2 cellular contexts compared by ENCODE assay signal in the genomic region with DNA sequence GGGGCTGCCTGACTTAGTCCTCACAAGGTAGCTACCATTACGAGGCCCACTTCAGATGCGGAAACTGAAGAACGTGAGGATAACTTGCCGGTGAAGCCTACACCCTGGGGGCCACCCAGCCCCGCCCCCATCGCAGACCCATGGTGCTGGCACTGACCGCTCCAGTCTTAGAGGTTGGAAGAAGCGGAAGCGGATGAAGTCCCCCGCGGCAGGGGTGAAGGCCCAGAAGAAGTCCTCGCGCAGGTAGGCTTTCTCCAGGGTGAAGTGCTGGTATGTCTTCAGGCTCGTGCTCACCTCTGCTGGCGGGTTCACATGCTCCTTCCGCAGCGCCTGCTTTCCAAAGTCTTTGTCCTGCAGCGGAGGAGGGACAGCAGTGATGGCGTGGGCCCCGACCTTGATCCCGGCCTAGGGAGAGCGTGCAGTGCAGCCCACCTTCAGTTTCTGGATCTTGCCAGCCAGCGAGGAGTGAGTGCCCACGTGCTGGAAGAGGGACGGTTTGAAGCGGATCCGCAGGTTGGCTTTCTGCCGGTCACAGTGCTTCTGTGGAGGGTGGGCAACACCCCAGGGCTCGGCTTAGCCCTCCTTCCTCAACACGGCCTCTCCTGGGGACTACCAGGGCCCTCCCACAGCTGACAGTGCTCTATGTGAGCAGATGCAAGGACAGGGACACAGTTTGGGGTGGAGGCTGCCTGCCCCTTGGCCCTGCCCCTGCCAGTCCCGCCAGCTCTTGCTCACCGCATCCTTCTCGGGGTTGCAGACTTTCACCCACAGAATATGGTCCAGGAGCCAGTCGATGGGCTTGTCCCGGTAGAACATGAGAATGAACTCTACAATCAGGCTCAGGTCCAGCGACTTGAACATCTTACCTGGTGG.
TF ChIP-seq lines count a peak whose summit lies in the region.

No MANE protein-coding gene starts in this region.

TF ChIP-seq in HCT116, 20 proteins besides CTCF, POLR2A, EP300 and RAD21:
- TF ChIP-seq FOSL1 (IDR thresholded peaks at IDR 0.05; ENCODE audit: low read depth) (no peak), SP1 (IDR thresholded peaks at IDR 0.05; ENCODE audit: low read depth) (no peak), ZNF274 (IDR thresholded peaks at IDR 0.05; ENCODE audit: low read depth, low read length) (no peak), REST (IDR thresholded peaks at IDR 0.05; ENCODE audit: low read depth) (no peak), EZH2phosphoT487 (IDR thresholded peaks at IDR 0.05; ENCODE audit: borderline replicate concordance) (no peak), YY1 (IDR thresholded peaks at IDR 0.05; ENCODE audit: extremely low read depth, insufficient replicate concordance, low read depth, low read length) (no peak), ELF1 (IDR thresholded peaks at IDR 0.05; ENCODE audit: borderline replicate concordance, low read depth) (no peak), JUND (IDR thresholded peaks at IDR 0.05) (no peak), SIN3A (IDR thresholded peaks at IDR 0.05; ENCODE audit: low read depth) (no peak), ZFX (IDR thresholded peaks at IDR 0.05) (no peak), ATF3 (IDR thresholded peaks at IDR 0.05) (no peak), ZBTB33 (IDR thresholded peaks at IDR 0.05; ENCODE audit: extremely low read depth, insufficient replicate concordance, low read length) (no peak), POLR2AphosphoS5 (IDR thresholded peaks at IDR 0.05; ENCODE audit: low read depth, low read length) (no peak), EGR1 (IDR thresholded peaks at IDR 0.05; ENCODE audit: low read depth) (no peak), CEBPB (IDR thresholded peaks at IDR 0.05; ENCODE audit: low read depth) (no peak)
- TF ChIP-seq, protein P1, sequence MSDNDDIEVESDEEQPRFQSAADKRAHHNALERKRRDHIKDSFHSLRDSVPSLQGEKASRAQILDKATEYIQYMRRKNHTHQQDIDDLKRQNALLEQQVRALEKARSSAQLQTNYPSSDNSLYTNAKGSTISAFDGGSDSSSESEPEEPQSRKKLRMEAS (IDR thresholded peaks at IDR 0.05): no peak

TF ChIP-seq in SK-N-SH treated with all-trans-retinoic acid at 6 μM for 48 hours, 23 proteins besides CTCF, POLR2A, EP300 and RAD21:
- TF ChIP-seq ESRRG (CRISPR knock-in tag; IDR thresholded peaks at IDR 0.05): no peak
TF ChIP-seq in SK-N-SH treated with all-trans-retinoic acid at 6 μM for 48 hours: peak in this region for 0.
